In the genomic region with DNA sequence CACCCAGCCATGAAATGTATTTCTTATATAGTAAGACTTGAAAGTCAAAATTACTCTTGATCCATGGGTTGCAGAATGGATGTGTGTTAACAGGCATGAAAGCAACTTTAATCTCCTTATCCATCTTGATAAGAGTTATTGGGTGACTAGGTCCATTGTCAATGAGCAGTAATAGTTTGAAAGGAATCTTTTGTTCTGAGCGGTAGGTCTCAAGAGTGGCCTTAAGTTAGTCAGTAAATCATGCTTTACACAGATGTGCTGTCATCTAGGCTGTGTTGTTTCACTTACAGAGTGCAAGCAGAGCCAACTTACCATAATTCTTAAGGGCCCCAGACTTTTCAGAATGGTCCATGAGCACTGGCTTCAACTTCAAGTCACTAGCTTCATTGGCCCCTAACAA, we compare ENCODE assay signal across 31 cellular contexts. TPM values are rescaled to one million over a fixed set of nuclear protein-coding genes. Genes with fewer than 3 reads are reported as not detected.
"Had no signal": no experiment of that assay in that cellular context is flagged by ENCODE, and none has a peak within 500 bp of the region (broad histone marks: within the 10 kb centered on the region; RNA-seq: fewer than 3 reads in every experiment).

No MANE protein-coding gene starts in this region.

- H3K4me1 Mint-ChIP-seq: naive thymus-derived CD8-positive, alpha-beta T cell; stimulated activated memory B cell treated with anti-CD40 and anti-IgM and Interleukin-4, amounts not matched to agents 10 μg/mL and 1 μg/mL and 100 μg/mL, for 72 hours had no signal

- H3K27me3 ChIP-seq: neutrophil, right lobe of liver, sigmoid colon, suprapubic skin, testis, tibial artery, transverse colon, upper lobe of right lung, uterus had no signal

- H3K9me3 Mint-ChIP-seq: naive thymus-derived CD8-positive, alpha-beta T cell; natural killer cell treated with Interleukin-12 subunit alpha and Interleukin-12 subunit beta and Interleukin-15 and Interleukin-18, amount 100 ng/mL, for 72 hours; nephron progenitor cell; stimulated activated memory B cell treated with anti-CD40 and anti-IgM and Interleukin-4, amounts not matched to agents 10 μg/mL and 1 μg/mL and 100 μg/mL, for 72 hours; stimulated activated naive CD8-positive, alpha-beta T cell treated with anti-CD3 and anti-CD28 coated beads, Interleukin-15, amount 100 ng/mL, for 72 hours; type B pancreatic cell had no signal

- H3K9me3 ChIP-seq: neutrophil, psoas muscle, right lobe of liver, sigmoid colon, suprapubic skin, testis, tibial artery, transverse colon, upper lobe of right lung, uterus had no signal

- H3K36me3 Mint-ChIP-seq: naive thymus-derived CD8-positive, alpha-beta T cell; natural killer cell treated with Interleukin-12 subunit alpha and Interleukin-12 subunit beta and Interleukin-15 and Interleukin-18, amount 100 ng/mL, for 72 hours; stimulated activated memory B cell treated with anti-CD40 and anti-IgM and Interleukin-4, amounts not matched to agents 10 μg/mL and 1 μg/mL and 100 μg/mL, for 72 hours had no signal

- H3K9ac ChIP-seq: parathyroid adenoma had no signal

- H3K4me1 ChIP-seq: psoas muscle, right lobe of liver, testis, tibial artery, transverse colon, upper lobe of right lung had no signal

- H3K27ac ChIP-seq: neutrophil, parathyroid adenoma, psoas muscle, right lobe of liver, sigmoid colon, suprapubic skin, testis, tibial artery, transverse colon, upper lobe of right lung, uterus had no signal

- H3K27ac Mint-ChIP-seq: naive thymus-derived CD8-positive, alpha-beta T cell; natural killer cell treated with Interleukin-12 subunit alpha and Interleukin-12 subunit beta and Interleukin-15 and Interleukin-18, amount 100 ng/mL, for 72 hours; nephron progenitor cell; progenitor cell of endocrine pancreas; stimulated activated memory B cell treated with anti-CD40 and anti-IgM and Interleukin-4, amounts not matched to agents 10 μg/mL and 1 μg/mL and 100 μg/mL, for 72 hours; stimulated activated naive CD8-positive, alpha-beta T cell treated with anti-CD3 and anti-CD28 coated beads, Interleukin-15, amount 100 ng/mL, for 72 hours; type B pancreatic cell had no signal

- DNase-seq: naive thymus-derived CD8-positive, alpha-beta T cell; nephron progenitor cell; nucleus accumbens; posterior cingulate gyrus; psoas muscle; right cardiac atrium; right lobe of liver; sigmoid colon; small intestine; stimulated activated CD4-positive, alpha-beta T cell treated with anti-CD3 and anti-CD28 coated beads, Interleukin-12 subunit alpha, Interleukin-12 subunit beta, amount 100 ng/mL, for 4 hours; stimulated activated CD4-positive, alpha-beta T cell treated with anti-CD3 and anti-CD28 coated beads, Interleukin-1b, Interleukin-23, amount 100 ng/mL, for 48 hours; stimulated activated CD4-positive, alpha-beta T cell treated with anti-CD3 and anti-CD28 coated beads, Interleukin-4, amount 100 ng/mL, for 1 hour; stimulated activated CD4-positive, alpha-beta T cell treated with anti-CD3 and anti-CD28 coated beads, Interleukin-4, amount 100 ng/mL, for 4 hours; stimulated activated CD8-positive, alpha-beta memory T cell treated with anti-CD3 and anti-CD28 coated beads, Interleukin-4, amount 100 ng/mL, for 48 hours; stimulated activated naive CD4-positive, alpha-beta T cell; stimulated activated naive CD8-positive, alpha-beta T cell treated with anti-CD3 and anti-CD28 coated beads, Interleukin-15, amount 100 ng/mL, for 72 hours; stimulated activated naive CD8-positive, alpha-beta T cell treated with anti-CD3 and anti-CD28 coated beads, Interleukin-15, Interleukin-2, amounts not matched to agents 100 U/mL and 50 U/mL, for 24 hours; substantia nigra; testis; tibial artery; transverse colon; upper lobe of right lung; uterus had no signal

- H3K4me3 ChIP-seq: psoas muscle, right lobe of liver, sigmoid colon, suprapubic skin, testis, tibial artery, transverse colon, upper lobe of right lung, uterus had no signal

- H2AFZ ChIP-seq: parathyroid adenoma had no signal

- ATAC-seq: naive thymus-derived CD8-positive, alpha-beta T cell; natural killer cell treated with Interleukin-12 subunit alpha and Interleukin-12 subunit beta and Interleukin-15 and Interleukin-18, amount 100 ng/mL, for 72 hours; psoas muscle; right cardiac atrium; right lobe of liver; stimulated activated memory B cell treated with anti-CD40 and anti-IgM and Interleukin-4, amounts not matched to agents 10 μg/mL and 1 μg/mL and 100 μg/mL, for 72 hours; stimulated activated naive CD8-positive, alpha-beta T cell treated with anti-CD3 and anti-CD28 coated beads, Interleukin-15, amount 100 ng/mL, for 72 hours; stimulated activated naive CD8-positive, alpha-beta T cell treated with anti-CD3 and anti-CD28 coated beads, Interleukin-15, Interleukin-2, amounts not matched to agents 100 U/mL and 50 U/mL, for 24 hours; upper lobe of right lung had no signal

- FAIRE-seq: small intestine had no signal

- H3K27me3 Mint-ChIP-seq: progenitor cell of endocrine pancreas, type B pancreatic cell had no signal

- H3K4me3 Mint-ChIP-seq: naive thymus-derived CD8-positive, alpha-beta T cell; natural killer cell treated with Interleukin-12 subunit alpha and Interleukin-12 subunit beta and Interleukin-15 and Interleukin-18, amount 100 ng/mL, for 72 hours; nephron progenitor cell; neural crest cell; stimulated activated memory B cell treated with anti-CD40 and anti-IgM and Interleukin-4, amounts not matched to agents 10 μg/mL and 1 μg/mL and 100 μg/mL, for 72 hours; stimulated activated naive CD8-positive, alpha-beta T cell treated with anti-CD3 and anti-CD28 coated beads, Interleukin-15, amount 100 ng/mL, for 72 hours; type B pancreatic cell had no signal

- H3K36me3 ChIP-seq: neutrophil, right lobe of liver, sigmoid colon, suprapubic skin, tibial artery, transverse colon, upper lobe of right lung, uterus had no signal

RNA-seq across cellular contexts. Expression of a gene that starts 51.2 kb away (rescaled TPM):
- polyA plus RNA-seq: naive thymus-derived CD8-positive, alpha-beta T cell had no signal
